31 cellular contexts compared by ENCODE assay signal in the genomic region with DNA sequence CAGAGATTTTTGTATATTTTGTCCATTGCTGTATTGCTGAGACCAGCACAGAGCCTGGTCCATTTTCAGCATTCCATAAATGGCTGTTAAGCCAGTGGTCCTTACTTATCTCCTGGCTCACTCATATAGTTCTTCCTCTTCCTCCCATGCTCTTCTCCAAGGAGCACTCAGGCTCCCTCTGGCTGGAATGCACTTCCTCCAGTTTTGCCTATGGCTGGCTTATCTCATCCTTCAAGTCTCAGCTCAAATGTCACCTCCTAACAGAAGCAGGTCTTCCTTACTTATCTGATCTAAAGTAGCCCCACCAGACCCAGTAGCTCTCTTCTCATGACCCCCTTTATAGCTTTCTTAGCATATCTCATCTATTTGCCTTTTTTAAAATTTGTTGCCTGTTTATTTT.
"Had no signal": no experiment of that assay in that cellular context is flagged by ENCODE, and none has a peak within 500 bp of the region (broad histone marks: within the 10 kb centered on the region; RNA-seq: fewer than 3 reads in every experiment).

No MANE protein-coding gene starts in this region.

- H3K9me3 ChIP-seq: gastrocnemius medialis, heart left ventricle had no signal

- H3K36me3 Mint-ChIP-seq: activated CD4-positive, alpha-beta memory T cell treated with anti-CD3 and anti-CD28 coated beads for 36 hours; activated naive CD8-positive, alpha-beta T cell had no signal

- H3K4me3 Mint-ChIP-seq: activated CD4-positive, alpha-beta memory T cell treated with anti-CD3 and anti-CD28 coated beads for 36 hours; activated CD4-positive, alpha-beta T cell treated with anti-CD3 and anti-CD28 coated beads for 36 hours; activated CD4-positive, alpha-beta T cell treated with anti-CD3 and anti-CD28 coated beads, Interleukin-2, amount 10 ng/mL, durations not matched to agents 24 days and 14 days; activated CD8-positive, alpha-beta T cell treated with anti-CD3 and anti-CD28 coated beads, Interleukin-2, amount 10 ng/mL, durations not matched to agents 7 days and 5 days; activated naive CD8-positive, alpha-beta T cell; activated T-cell treated with anti-CD3 and anti-CD28 coated beads, Interleukin-2, amount 50 U/mL, for 24 hours; activated T-cell treated with anti-CD3 and anti-CD28 coated beads, Interleukin-2, amount 50 U/mL, for 72 hours; dendritic cell treated with granulocyte-macrophage colony-stimulating factor and Interleukin-4, amounts not matched to agents 40 ng/mL and 50 ng/mL, for 4 days; endodermal cell had no signal

- ATAC-seq: activated CD4-positive, alpha-beta T cell treated with anti-CD3 and anti-CD28 coated beads for 36 hours; activated CD8-positive, alpha-beta T cell treated with anti-CD3 and anti-CD28 coated beads, Interleukin-2, amount 10 ng/mL, durations not matched to agents 7 days and 5 days; activated T-cell treated with anti-CD3 and anti-CD28 coated beads, Interleukin-2, amount 50 U/mL, for 72 hours; esophagus mucosa; foreskin keratinocyte; gastrocnemius medialis; heart left ventricle had no signal

- H3K27me3 ChIP-seq: brain microvascular endothelial cell, foreskin keratinocyte, gastrocnemius medialis, heart left ventricle had no signal

- H3K36me3 ChIP-seq: brain microvascular endothelial cell, gastrocnemius medialis, heart left ventricle had no signal

- H3K27me3 Mint-ChIP-seq: activated CD4-positive, alpha-beta memory T cell treated with anti-CD3 and anti-CD28 coated beads for 36 hours; activated CD4-positive, alpha-beta T cell treated with anti-CD3 and anti-CD28 coated beads, Interleukin-2, amount 10 ng/mL, durations not matched to agents 24 days and 14 days; dendritic cell treated with granulocyte-macrophage colony-stimulating factor and Interleukin-4, amounts not matched to agents 40 ng/mL and 50 ng/mL, for 4 days had no signal

- H3K27ac Mint-ChIP-seq: activated CD4-positive, alpha-beta memory T cell treated with anti-CD3 and anti-CD28 coated beads for 36 hours; activated CD4-positive, alpha-beta T cell treated with anti-CD3 and anti-CD28 coated beads for 36 hours; activated CD4-positive, alpha-beta T cell treated with anti-CD3 and anti-CD28 coated beads, Interleukin-2, amount 10 ng/mL, durations not matched to agents 24 days and 14 days; activated CD8-positive, alpha-beta T cell treated with anti-CD3 and anti-CD28 coated beads, Interleukin-2, amount 10 ng/mL, durations not matched to agents 7 days and 5 days; activated naive CD8-positive, alpha-beta T cell; activated T-cell treated with anti-CD3 and anti-CD28 coated beads, Interleukin-2, amount 50 U/mL, for 24 hours; activated T-cell treated with anti-CD3 and anti-CD28 coated beads, Interleukin-2, amount 50 U/mL, for 72 hours; dendritic cell treated with granulocyte-macrophage colony-stimulating factor and Interleukin-4, amounts not matched to agents 40 ng/mL and 50 ng/mL, for 4 days; endodermal cell had no signal

- H3K4me1 ChIP-seq: foreskin keratinocyte, gastrocnemius medialis had no signal

- H3K9me3 Mint-ChIP-seq: activated CD4-positive, alpha-beta memory T cell treated with anti-CD3 and anti-CD28 coated beads for 36 hours; activated CD4-positive, alpha-beta T cell treated with anti-CD3 and anti-CD28 coated beads, Interleukin-2, amount 10 ng/mL, durations not matched to agents 24 days and 14 days; activated T-cell treated with anti-CD3 and anti-CD28 coated beads, Interleukin-2, amount 50 U/mL, for 24 hours; dendritic cell treated with granulocyte-macrophage colony-stimulating factor and Interleukin-4, amounts not matched to agents 40 ng/mL and 50 ng/mL, for 4 days; endodermal cell had no signal

- FAIRE-seq: astrocyte, bronchial epithelial cell had no signal

- H3K4me1 Mint-ChIP-seq: activated CD4-positive, alpha-beta T cell treated with anti-CD3 and anti-CD28 coated beads for 36 hours; activated CD4-positive, alpha-beta T cell treated with anti-CD3 and anti-CD28 coated beads, Interleukin-2, amount 10 ng/mL, durations not matched to agents 24 days and 14 days had no signal

- H3K27ac ChIP-seq: brain microvascular endothelial cell, coronary artery, dorsolateral prefrontal cortex, foreskin keratinocyte, gastrocnemius medialis, heart left ventricle had no signal

- DNase-seq: activated CD4-positive, alpha-beta memory T cell treated with anti-CD3 and anti-CD28 coated beads for 36 hours; activated CD4-positive, alpha-beta T cell treated with anti-CD3 and anti-CD28 coated beads for 36 hours; activated CD4-positive, alpha-beta T cell treated with anti-CD3 and anti-CD28 coated beads, Interleukin-2, amount 10 ng/mL, durations not matched to agents 24 days and 14 days; activated CD4-positive, CD25-positive, alpha-beta regulatory T cell; activated CD4-positive, CD25-positive, alpha-beta regulatory T cell treated with anti-CD3 and anti-CD28 coated beads, Interleukin-2, amount 50 U/mL, for 72 hours; activated CD8-positive, alpha-beta memory T cell treated with anti-CD3 and anti-CD28 coated beads, Interleukin-2, amount 50 U/mL, for 48 hours; activated CD8-positive, alpha-beta T cell treated with anti-CD3 and anti-CD28 coated beads, Interleukin-2, amount 10 ng/mL, durations not matched to agents 7 days and 5 days; activated gamma-delta T cell treated with Interleukin-2 at 50 U/mL for 16 hours; activated naive CD4-positive, alpha-beta T cell treated with anti-CD3 and anti-CD28 coated beads, Interleukin-2, amount 50 U/mL, for 16 hours; activated naive CD4-positive, alpha-beta T cell treated with Interleukin-2 at 50 U/mL for 16 hours; activated T-cell treated with anti-CD3 and anti-CD28 coated beads for 4 hours; activated T-cell treated with anti-CD3 and anti-CD28 coated beads, Interleukin-2, amount 50 U/mL, for 24 hours; activated T-cell treated with anti-CD3 and anti-CD28 coated beads, Interleukin-2, amount 50 U/mL, for 72 hours; amniotic stem cell; anterior cingulate cortex; brain microvascular endothelial cell; central memory CD4-positive, alpha-beta T cell; dorsolateral prefrontal cortex; effector memory CD4-positive, alpha-beta T cell; endodermal cell; foreskin keratinocyte; gastrocnemius medialis; glutamatergic neuron; heart left ventricle; T-helper 2 cell had no signal

- H3K4me3 ChIP-seq: coronary artery, dorsolateral prefrontal cortex, gastrocnemius medialis, heart left ventricle had no signal
